8 cellular contexts compared by ENCODE assay signal in genomic region chr14:101781240-101782061, GRCh38. TPM values are rescaled to one million over a fixed set of nuclear protein-coding genes. Genes with fewer than 3 reads are reported as not detected.
DNase-seq lines count a peak whose midpoint lies in the region; ATAC-seq and TF ChIP-seq lines count a peak whose summit lies in the region.

No MANE protein-coding gene starts in this region.

- no peak for ATAC-seq in GM19455 (IDR thresholded peaks at IDR 0.05; ENCODE audit: unreplicated experiment)

- no peak overlapping the region for H3K14ac ChIP-seq in trophoblast cell (ENCODE audit: low read length)

- H3K23ac ChIP-seq in trophoblast cell (ENCODE audit: low read length), result no peak overlapping the region

- no peak overlapping the region for H2BK5ac ChIP-seq in trophoblast cell (ENCODE audit: low read depth, low read length, poor library complexity)

- peak overlapping the region; percentile 79 for H3K4me3 ChIP-seq in HUES6 (ENCODE audit: low read depth, low read length)
- H3K4me3 ChIP-seq in foreskin fibroblast (ENCODE audit: low read depth in 1 of 2, low read length in 2 of 2), result peak overlapping the region; percentile 45 to 48
- H3K4me3 ChIP-seq in trophoblast cell (ENCODE audit: low read depth, low read length), result peak overlapping the region; percentile 23
- H3K4me3 ChIP-seq in HAP-1, result no peak overlapping the region

- peak; percentile 58 for DNase-seq in activated T-cell treated with anti-CD3 and anti-CD28 coated beads, Interleukin-2, amount 50 U/mL, for 1 hour
- peak in 1 of 2 donors; percentile 53 for DNase-seq in foreskin fibroblast
- no peak for DNase-seq in trophoblast cell
- no peak for DNase-seq in HAP-1 (ENCODE audit: low spot score in 2 of 2)
- DNase-seq in NCI-H524 treated with DMSO at 0.1 percent for 48 hours (lab: John Stamatoyannopoulos, UW), result no peak
- no peak for DNase-seq in RKO (ENCODE audit: low spot score)

- no peaks in the 10 kb centered on the region for H3K79me2 ChIP-seq in trophoblast cell (ENCODE audit: control insufficient read depth, insufficient read depth, low read length, poor library complexity)

- H3K36me3 ChIP-seq in HUES6 (ENCODE audit: control insufficient read depth, insufficient read depth, low read length) (no peaks in the 10 kb centered on the region), trophoblast cell (ENCODE audit: control insufficient read depth in 1 of 2, insufficient read depth in 2 of 2, low read length in 2 of 2) (no peaks in the 10 kb centered on the region), HAP-1 (replicated peaks) (no peaks in the 10 kb centered on the region)

- peak overlapping the region; percentile 53 for H3K9ac ChIP-seq in HUES6 (ENCODE audit: low read length)
- no peak overlapping the region for H3K9ac ChIP-seq in trophoblast cell (ENCODE audit: low read length)

- H3K4me2 ChIP-seq in trophoblast cell (ENCODE audit: low read length), result peak overlapping the region; percentile 62

- H2AK5ac ChIP-seq in trophoblast cell (ENCODE audit: low read length), result no peak overlapping the region

- no CpG with 5 or more reads among the region's 67 CpGs for WGBS in trophoblast cell (ENCODE audit: extremely low coverage, insufficient coverage, insufficient read length)

- H3K9me3 ChIP-seq in HUES6 (ENCODE audit: control insufficient read depth, insufficient read depth, low read depth, low read length) (no peaks in the 10 kb centered on the region), trophoblast cell (ENCODE audit: insufficient read depth, low read depth, low read length) (no peaks in the 10 kb centered on the region), HAP-1 (no peaks in the 10 kb centered on the region)

- H3K4me1 ChIP-seq in HUES6 (ENCODE audit: control insufficient read depth, insufficient read depth, low read length) (peaks cover 10% of the 10 kb centered on the region), trophoblast cell (ENCODE audit: control insufficient read depth in 1 of 2, insufficient read depth in 2 of 2, low read length in 2 of 2) (peaks cover 4 to 8% of the 10 kb centered on the region in 2 experiments), HAP-1 (no peaks in the 10 kb centered on the region)

- peaks cover 40% of the 10 kb centered on the region for H3K27me3 ChIP-seq in HUES6 (ENCODE audit: control insufficient read depth, insufficient read depth, low read length)
- H3K27me3 ChIP-seq in trophoblast cell (ENCODE audit: insufficient read depth, low read length), result peaks cover 21% of the 10 kb centered on the region
- no peaks in the 10 kb centered on the region for H3K27me3 ChIP-seq in HAP-1 (ENCODE audit: low read depth)

- H3K4ac ChIP-seq in trophoblast cell (ENCODE audit: low read depth, low read length), result no peak overlapping the region

- no peak overlapping the region for H3K18ac ChIP-seq in trophoblast cell (ENCODE audit: low read length)

- no peaks in the 10 kb centered on the region for H3K79me1 ChIP-seq in trophoblast cell (ENCODE audit: low read length)

- H4K12ac ChIP-seq in trophoblast cell (ENCODE audit: low read depth, low read length), result no peak overlapping the region

- no peak for TF ChIP-seq CTCF in foreskin fibroblast (IDR thresholded peaks at IDR 0.05; ENCODE audit: low read depth, low read length)

- no peak overlapping the region for H2BK12ac ChIP-seq in trophoblast cell (ENCODE audit: low read length)

- in situ Hi-C loops in HAP-1 (cut with MboI; ENCODE audit: low sequenced_read_pairs), result no loop called here

- H2AFZ ChIP-seq in trophoblast cell (ENCODE audit: insufficient read depth, low read length, poor library complexity), result no peak overlapping the region

- no peak overlapping the region for H2BK120ac ChIP-seq in trophoblast cell (ENCODE audit: insufficient read depth, low read length, poor library complexity)

- H4K8ac ChIP-seq in trophoblast cell (ENCODE audit: low read depth, low read length), result no peak overlapping the region

- H3K27ac ChIP-seq in HUES6 (ENCODE audit: low read depth, low read length) (no peak overlapping the region), trophoblast cell (ENCODE audit: low read depth, low read length) (no peak overlapping the region)

- no peak overlapping the region for H4K91ac ChIP-seq in trophoblast cell (ENCODE audit: low read depth, low read length)

RNA-seq across cellular contexts. Expression of gene PPP2R5C, which starts 19.9 kb away (rescaled TPM):
- polyA plus RNA-seq in trophoblast cell (2013), result 136 and 143 TPM in 2 replicates
